ENCODE assay signal across 1 cellular context in the genomic region with DNA sequence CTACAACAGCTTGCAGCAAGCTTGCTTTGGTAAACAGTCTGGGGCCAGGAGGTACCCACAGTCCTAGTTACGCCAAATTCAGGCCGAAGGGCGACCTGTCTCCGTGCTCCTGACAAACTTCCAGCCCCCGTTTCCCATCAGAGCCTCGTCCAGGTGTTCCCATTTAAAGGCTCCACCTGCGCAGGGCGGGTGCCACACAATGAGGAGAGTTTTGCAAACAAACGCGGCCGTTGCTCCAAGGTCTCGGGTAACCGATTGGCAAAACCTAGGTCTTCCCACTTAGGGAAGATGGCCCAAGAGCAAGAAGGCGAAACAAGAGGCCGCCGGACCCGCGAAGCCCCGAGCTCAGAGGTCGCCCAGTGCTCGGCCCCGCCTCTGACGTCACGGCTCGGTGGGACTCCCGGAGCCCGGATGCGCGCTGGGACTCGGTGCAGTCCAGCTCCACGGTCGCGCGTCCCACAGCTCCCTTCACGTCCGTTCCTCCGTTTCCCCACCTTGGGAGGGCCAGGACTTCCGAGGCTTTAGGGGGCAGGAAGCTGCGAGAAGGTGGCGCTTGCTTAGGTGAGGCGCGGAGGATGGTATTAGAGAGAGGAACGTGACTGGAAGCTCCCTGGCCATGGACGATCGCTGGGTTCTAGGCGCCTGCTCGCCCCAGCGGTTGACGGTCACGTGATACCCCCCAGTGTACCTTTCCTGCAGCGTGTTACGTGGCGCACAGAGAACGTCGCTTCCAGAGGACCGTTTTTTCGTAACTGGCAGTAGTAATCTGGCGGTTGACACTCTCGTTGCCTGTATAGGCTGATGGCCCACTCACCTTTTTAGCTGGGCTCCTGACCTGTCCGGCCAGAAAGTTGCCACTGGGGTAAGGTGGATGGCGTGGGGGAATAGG.
A peak's percentile ranks its signal among the peaks of the same experiment; 100 is the strongest.
TF ChIP-seq lines count a peak whose summit lies in the region.

No MANE protein-coding gene starts in this region.

TF ChIP-seq in HepG2, 621 proteins besides CTCF, POLR2A, EP300 and RAD21 (continued from another document and continues in another):
- TF ChIP-seq, protein P1, sequence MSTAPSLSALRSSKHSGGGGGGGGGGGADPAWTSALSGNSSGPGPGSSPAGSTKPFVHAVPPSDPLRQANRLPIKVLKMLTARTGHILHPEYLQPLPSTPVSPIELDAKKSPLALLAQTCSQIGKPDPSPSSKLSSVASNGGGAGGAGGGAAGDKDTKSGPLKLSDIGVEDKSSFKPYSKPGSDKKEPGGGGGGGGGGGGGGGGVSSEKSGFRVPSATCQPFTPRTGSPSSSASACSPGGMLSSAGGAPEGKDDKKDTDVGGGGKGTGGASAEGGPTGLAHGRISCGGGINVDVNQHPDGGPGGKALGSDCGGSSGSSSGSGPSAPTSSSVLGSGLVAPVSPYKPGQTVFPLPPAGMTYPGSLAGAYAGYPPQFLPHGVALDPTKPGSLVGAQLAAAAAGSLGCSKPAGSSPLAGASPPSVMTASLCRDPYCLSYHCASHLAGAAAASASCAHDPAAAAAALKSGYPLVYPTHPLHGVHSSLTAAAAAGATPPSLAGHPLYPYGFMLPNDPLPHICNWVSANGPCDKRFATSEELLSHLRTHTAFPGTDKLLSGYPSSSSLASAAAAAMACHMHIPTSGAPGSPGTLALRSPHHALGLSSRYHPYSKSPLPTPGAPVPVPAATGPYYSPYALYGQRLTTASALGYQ (CRISPR knock-in tag; IDR thresholded peaks at IDR 0.05) = no peak; the same call in 1 of the 2 replicates
- TF ChIP-seq, protein P2, sequence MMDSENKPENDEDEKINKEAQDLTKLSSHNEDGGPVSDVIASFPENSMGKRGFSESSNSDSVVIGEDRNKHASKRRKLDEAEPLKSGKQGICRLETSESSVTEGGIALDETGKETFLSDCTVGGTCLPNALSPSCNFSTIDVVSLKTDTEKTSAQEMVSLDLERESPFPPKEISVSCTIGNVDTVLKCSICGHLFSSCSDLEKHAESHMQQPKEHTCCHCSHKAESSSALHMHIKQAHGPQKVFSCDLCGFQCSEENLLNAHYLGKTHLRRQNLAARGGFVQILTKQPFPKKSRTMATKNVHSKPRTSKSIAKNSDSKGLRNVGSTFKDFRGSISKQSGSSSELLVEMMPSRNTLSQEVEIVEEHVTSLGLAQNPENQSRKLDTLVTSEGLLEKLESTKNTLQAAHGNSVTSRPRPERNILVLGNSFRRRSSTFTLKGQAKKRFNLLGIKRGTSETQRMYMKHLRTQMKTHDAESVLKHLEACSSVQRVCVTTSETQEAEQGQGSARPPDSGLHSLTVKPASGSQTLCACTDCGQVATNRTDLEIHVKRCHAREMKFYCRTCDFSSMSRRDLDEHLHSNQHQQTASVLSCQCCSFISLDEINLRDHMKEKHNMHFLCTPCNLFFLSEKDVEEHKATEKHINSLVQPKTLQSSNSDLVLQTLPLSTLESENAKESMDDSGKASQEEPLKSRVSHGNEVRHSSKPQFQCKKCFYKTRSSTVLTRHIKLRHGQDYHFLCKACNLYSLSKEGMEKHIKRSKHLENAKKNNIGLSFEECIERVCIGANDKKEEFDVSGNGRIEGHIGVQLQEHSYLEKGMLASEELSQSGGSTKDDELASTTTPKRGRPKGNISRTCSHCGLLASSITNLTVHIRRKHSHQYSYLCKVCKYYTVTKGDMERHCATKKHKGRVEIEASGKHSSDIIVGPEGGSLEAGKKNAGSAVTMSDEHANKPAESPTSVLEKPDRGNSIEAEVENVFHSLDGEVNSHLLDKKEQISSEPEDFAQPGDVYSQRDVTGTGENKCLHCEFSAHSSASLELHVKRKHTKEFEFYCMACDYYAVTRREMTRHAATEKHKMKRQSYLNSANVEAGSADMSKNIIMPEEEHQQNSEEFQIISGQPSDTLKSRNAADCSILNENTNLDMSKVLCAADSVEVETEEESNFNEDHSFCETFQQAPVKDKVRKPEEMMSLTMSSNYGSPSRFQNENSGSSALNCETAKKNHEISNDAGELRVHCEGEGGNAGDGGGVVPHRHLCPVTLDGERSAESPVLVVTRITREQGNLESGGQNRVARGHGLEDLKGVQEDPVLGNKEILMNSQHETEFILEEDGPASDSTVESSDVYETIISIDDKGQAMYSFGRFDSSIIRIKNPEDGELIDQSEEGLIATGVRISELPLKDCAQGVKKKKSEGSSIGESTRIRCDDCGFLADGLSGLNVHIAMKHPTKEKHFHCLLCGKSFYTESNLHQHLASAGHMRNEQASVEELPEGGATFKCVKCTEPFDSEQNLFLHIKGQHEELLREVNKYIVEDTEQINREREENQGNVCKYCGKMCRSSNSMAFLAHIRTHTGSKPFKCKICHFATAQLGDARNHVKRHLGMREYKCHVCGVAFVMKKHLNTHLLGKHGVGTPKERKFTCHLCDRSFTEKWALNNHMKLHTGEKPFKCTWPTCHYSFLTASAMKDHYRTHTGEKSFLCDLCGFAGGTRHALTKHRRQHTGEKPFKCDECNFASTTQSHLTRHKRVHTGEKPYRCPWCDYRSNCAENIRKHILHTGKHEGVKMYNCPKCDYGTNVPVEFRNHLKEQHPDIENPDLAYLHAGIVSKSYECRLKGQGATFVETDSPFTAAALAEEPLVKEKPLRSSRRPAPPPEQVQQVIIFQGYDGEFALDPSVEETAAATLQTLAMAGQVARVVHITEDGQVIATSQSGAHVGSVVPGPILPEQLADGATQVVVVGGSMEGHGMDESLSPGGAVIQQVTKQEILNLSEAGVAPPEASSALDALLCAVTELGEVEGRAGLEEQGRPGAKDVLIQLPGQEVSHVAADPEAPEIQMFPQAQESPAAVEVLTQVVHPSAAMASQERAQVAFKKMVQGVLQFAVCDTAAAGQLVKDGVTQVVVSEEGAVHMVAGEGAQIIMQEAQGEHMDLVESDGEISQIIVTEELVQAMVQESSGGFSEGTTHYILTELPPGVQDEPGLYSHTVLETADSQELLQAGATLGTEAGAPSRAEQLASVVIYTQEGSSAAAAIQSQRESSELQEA (CRISPR knock-in tag; IDR thresholded peaks at IDR 0.05; ENCODE audit: not compliant biosample characterization) = peak; percentile 60
- TF ChIP-seq, protein P3, sequence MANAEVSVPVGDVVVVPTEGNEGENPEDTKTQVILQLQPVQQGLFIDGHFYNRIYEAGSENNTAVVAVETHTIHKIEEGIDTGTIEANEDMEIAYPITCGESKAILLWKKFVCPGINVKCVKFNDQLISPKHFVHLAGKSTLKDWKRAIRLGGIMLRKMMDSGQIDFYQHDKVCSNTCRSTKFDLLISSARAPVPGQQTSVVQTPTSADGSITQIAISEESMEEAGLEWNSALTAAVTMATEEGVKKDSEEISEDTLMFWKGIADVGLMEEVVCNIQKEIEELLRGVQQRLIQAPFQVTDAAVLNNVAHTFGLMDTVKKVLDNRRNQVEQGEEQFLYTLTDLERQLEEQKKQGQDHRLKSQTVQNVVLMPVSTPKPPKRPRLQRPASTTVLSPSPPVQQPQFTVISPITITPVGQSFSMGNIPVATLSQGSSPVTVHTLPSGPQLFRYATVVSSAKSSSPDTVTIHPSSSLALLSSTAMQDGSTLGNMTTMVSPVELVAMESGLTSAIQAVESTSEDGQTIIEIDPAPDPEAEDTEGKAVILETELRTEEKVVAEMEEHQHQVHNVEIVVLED (CRISPR knock-in tag; IDR thresholded peaks at IDR 0.05; ENCODE audit: borderline replicate concordance) = peak; percentile 70; the same call in 1 of the 2 replicates
- TF ChIP-seq ZNF296 (CRISPR knock-in tag; conservative IDR thresholded peaks at IDR 0.05) (no peak), JUN (CRISPR knock-in tag; IDR thresholded peaks at IDR 0.05) (peak; percentile 50; the same call in 1 of the 2 replicates), NONO (IDR thresholded peaks at IDR 0.05) (no peak), NONO (CRISPR knock-in tag; conservative IDR thresholded peaks at IDR 0.05) (peak; percentile 92), ZNF562 (CRISPR knock-in tag; IDR thresholded peaks at IDR 0.05; ENCODE audit: borderline replicate concordance) (no peak), REL (CRISPR knock-in tag; conservative IDR thresholded peaks at IDR 0.05) (peak; percentile 81; the same call in 1 of the 2 replicates)
- TF ChIP-seq, protein P4, sequence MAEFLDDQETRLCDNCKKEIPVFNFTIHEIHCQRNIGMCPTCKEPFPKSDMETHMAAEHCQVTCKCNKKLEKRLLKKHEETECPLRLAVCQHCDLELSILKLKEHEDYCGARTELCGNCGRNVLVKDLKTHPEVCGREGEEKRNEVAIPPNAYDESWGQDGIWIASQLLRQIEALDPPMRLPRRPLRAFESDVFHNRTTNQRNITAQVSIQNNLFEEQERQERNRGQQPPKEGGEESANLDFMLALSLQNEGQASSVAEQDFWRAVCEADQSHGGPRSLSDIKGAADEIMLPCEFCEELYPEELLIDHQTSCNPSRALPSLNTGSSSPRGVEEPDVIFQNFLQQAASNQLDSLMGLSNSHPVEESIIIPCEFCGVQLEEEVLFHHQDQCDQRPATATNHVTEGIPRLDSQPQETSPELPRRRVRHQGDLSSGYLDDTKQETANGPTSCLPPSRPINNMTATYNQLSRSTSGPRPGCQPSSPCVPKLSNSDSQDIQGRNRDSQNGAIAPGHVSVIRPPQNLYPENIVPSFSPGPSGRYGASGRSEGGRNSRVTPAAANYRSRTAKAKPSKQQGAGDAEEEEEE (CRISPR knock-in tag; IDR thresholded peaks at IDR 0.05; ENCODE audit: borderline replicate concordance) = no peak
- TF ChIP-seq, protein P5, sequence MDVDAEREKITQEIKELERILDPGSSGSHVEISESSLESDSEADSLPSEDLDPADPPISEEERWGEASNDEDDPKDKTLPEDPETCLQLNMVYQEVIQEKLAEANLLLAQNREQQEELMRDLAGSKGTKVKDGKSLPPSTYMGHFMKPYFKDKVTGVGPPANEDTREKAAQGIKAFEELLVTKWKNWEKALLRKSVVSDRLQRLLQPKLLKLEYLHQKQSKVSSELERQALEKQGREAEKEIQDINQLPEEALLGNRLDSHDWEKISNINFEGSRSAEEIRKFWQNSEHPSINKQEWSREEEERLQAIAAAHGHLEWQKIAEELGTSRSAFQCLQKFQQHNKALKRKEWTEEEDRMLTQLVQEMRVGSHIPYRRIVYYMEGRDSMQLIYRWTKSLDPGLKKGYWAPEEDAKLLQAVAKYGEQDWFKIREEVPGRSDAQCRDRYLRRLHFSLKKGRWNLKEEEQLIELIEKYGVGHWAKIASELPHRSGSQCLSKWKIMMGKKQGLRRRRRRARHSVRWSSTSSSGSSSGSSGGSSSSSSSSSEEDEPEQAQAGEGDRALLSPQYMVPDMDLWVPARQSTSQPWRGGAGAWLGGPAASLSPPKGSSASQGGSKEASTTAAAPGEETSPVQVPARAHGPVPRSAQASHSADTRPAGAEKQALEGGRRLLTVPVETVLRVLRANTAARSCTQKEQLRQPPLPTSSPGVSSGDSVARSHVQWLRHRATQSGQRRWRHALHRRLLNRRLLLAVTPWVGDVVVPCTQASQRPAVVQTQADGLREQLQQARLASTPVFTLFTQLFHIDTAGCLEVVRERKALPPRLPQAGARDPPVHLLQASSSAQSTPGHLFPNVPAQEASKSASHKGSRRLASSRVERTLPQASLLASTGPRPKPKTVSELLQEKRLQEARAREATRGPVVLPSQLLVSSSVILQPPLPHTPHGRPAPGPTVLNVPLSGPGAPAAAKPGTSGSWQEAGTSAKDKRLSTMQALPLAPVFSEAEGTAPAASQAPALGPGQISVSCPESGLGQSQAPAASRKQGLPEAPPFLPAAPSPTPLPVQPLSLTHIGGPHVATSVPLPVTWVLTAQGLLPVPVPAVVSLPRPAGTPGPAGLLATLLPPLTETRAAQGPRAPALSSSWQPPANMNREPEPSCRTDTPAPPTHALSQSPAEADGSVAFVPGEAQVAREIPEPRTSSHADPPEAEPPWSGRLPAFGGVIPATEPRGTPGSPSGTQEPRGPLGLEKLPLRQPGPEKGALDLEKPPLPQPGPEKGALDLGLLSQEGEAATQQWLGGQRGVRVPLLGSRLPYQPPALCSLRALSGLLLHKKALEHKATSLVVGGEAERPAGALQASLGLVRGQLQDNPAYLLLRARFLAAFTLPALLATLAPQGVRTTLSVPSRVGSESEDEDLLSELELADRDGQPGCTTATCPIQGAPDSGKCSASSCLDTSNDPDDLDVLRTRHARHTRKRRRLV (CRISPR knock-in tag; IDR thresholded peaks at IDR 0.05) = peak; percentile 73; the same call in 1 of the 2 replicates
- TF ChIP-seq, protein P6, sequence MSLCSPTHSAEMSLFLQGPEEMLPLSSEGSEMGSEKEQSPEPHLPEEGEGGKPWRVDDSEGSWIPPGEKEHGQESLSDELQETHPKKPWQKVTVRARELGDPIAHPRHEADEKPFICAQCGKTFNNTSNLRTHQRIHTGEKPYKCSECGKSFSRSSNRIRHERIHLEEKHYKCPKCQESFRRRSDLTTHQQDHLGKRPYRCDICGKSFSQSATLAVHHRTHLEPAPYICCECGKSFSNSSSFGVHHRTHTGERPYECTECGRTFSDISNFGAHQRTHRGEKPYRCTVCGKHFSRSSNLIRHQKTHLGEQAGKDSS (CRISPR knock-in tag; IDR thresholded peaks at IDR 0.05; ENCODE audit: borderline replicate concordance, low read depth) = 0 out of 2 replicates have a peak, but pooled peaks have one; percentile 33
- TF ChIP-seq, protein P7, sequence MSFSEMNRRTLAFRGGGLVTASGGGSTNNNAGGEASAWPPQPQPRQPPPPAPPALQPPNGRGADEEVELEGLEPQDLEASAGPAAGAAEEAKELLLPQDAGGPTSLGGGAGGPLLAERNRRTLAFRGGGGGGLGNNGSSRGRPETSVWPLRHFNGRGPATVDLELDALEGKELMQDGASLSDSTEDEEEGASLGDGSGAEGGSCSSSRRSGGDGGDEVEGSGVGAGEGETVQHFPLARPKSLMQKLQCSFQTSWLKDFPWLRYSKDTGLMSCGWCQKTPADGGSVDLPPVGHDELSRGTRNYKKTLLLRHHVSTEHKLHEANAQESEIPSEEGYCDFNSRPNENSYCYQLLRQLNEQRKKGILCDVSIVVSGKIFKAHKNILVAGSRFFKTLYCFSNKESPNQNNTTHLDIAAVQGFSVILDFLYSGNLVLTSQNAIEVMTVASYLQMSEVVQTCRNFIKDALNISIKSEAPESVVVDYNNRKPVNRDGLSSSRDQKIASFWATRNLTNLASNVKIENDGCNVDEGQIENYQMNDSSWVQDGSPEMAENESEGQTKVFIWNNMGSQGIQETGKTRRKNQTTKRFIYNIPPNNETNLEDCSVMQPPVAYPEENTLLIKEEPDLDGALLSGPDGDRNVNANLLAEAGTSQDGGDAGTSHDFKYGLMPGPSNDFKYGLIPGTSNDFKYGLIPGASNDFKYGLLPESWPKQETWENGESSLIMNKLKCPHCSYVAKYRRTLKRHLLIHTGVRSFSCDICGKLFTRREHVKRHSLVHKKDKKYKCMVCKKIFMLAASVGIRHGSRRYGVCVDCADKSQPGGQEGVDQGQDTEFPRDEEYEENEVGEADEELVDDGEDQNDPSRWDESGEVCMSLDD (CRISPR knock-in tag; IDR thresholded peaks at IDR 0.05; ENCODE audit: borderline replicate concordance) = no peak
- TF ChIP-seq, protein P8, sequence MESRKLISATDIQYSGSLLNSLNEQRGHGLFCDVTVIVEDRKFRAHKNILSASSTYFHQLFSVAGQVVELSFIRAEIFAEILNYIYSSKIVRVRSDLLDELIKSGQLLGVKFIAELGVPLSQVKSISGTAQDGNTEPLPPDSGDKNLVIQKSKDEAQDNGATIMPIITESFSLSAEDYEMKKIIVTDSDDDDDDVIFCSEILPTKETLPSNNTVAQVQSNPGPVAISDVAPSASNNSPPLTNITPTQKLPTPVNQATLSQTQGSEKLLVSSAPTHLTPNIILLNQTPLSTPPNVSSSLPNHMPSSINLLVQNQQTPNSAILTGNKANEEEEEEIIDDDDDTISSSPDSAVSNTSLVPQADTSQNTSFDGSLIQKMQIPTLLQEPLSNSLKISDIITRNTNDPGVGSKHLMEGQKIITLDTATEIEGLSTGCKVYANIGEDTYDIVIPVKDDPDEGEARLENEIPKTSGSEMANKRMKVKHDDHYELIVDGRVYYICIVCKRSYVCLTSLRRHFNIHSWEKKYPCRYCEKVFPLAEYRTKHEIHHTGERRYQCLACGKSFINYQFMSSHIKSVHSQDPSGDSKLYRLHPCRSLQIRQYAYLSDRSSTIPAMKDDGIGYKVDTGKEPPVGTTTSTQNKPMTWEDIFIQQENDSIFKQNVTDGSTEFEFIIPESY (CRISPR knock-in tag; IDR thresholded peaks at IDR 0.05) = no peak
